ENCODE assay signal across 1 cellular context in the genomic region with DNA sequence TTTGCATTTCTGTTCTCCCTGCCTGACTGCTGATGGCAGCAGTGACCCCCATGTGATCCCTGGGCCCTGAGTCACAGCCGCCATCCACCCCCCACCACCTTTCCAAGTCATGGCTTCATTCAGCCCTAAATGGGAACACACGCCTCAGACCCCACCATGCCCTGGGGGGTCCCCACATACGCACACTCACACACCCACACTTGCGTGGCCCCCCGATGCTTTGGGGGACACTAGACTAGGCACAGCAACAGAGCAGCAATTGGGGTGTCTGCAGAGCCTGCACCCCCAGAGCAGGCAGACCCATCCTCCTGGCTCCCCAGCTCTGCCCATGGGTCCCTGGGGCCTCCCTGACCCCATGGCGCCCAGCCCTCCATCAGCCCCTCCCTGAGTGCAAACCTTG.
A peak's percentile ranks its signal among the peaks of the same experiment; 100 is the strongest.
TF ChIP-seq lines count a peak whose summit lies in the region.

No MANE protein-coding gene starts in this region.

TF ChIP-seq in HepG2, 621 proteins besides CTCF, POLR2A, EP300 and RAD21:
- TF ChIP-seq AGO2 (optimal IDR thresholded peaks at IDR 0.05; ENCODE audit: low read depth, low read length) (peak; percentile 38), RBM22 (optimal IDR thresholded peaks at IDR 0.05; ENCODE audit: low read length) (peak; percentile 63), HNRNPK (IDR thresholded peaks at IDR 0.05; ENCODE audit: low read depth, low read length, poor library complexity, severe bottlenecking) (no peak), PTBP1 (IDR thresholded peaks at IDR 0.05; ENCODE audit: low read depth, low read length, poor library complexity, severe bottlenecking) (no peak), ZSCAN12 (CRISPR knock-in tag; IDR thresholded peaks at IDR 0.05) (no peak), ZNF549 (CRISPR knock-in tag; IDR thresholded peaks at IDR 0.05) (no peak)
